ENCODE assay signal across 26 cellular contexts in genomic region chr7:102080003-102080361, GRCh38.
A peak's percentile ranks its signal among the peaks of the same experiment; 100 is the strongest.
DNase-seq lines count a peak whose midpoint lies in the region; ATAC-seq and TF ChIP-seq lines count a peak whose summit lies in the region.
"Had no signal": no experiment of that assay in that cellular context is flagged by ENCODE, and none has a peak within 500 bp of the region (broad histone marks: within the 10 kb centered on the region; RNA-seq: fewer than 3 reads in every experiment).

No MANE protein-coding gene starts in this region.

- H2AFZ ChIP-seq in neural progenitor cell (replicated peaks): no peak overlapping the region

- H3K27me3 Mint-ChIP-seq in neural progenitor cell (ENCODE audit: insufficient read depth, low read depth) (peaks cover 9% of the 10 kb centered on the region), type B pancreatic cell (no peaks in the 10 kb centered on the region)
- no peaks in the 10 kb centered on the region for H3K27me3 Mint-ChIP-seq in activated CD8-positive, alpha-beta T cell treated with anti-CD3 and anti-CD28 coated beads, Interleukin-2, amount 10 ng/mL, durations not matched to agents 7 days and 5 days (ENCODE audit: low read depth)
- H3K27me3 Mint-ChIP-seq: activated CD4-positive, alpha-beta T cell treated with anti-CD3 and anti-CD28 coated beads, Interleukin-2, amount 10 ng/mL, durations not matched to agents 7 days and 5 days; activated naive CD4-positive, alpha-beta T cell treated with anti-CD3 and anti-CD28 coated beads, Interleukin-2, amount 50 U/mL, for 24 hours; CD8-positive, alpha-beta memory T cell; central memory CD8-positive, alpha-beta T cell; naive thymus-derived CD8-positive, alpha-beta T cell had no signal

- H3K27ac Mint-ChIP-seq in neural progenitor cell (peak overlapping the region; percentile 93), type B pancreatic cell (peak overlapping the region; percentile 24)
- no peak overlapping the region for H3K27ac Mint-ChIP-seq in activated CD8-positive, alpha-beta T cell treated with anti-CD3 and anti-CD28 coated beads, Interleukin-2, amount 10 ng/mL, durations not matched to agents 7 days and 5 days
- H3K27ac Mint-ChIP-seq: activated CD4-positive, alpha-beta T cell treated with anti-CD3 and anti-CD28 coated beads, Interleukin-2, amount 10 ng/mL, durations not matched to agents 7 days and 5 days; activated naive CD4-positive, alpha-beta T cell treated with anti-CD3 and anti-CD28 coated beads, Interleukin-2, amount 50 U/mL, for 24 hours; T-helper 2 cell treated with Interferon-gamma antibody and Interleukin-4, amounts not matched to agents 5 μg/mL and 100 μg/mL, for 36 hours had no signal

- peak overlapping the region; percentile 40 for H3K27ac ChIP-seq in cardiac muscle cell
- peak overlapping the region in 53 of 59 donors; percentile 6 to 82 (median 64) for H3K27ac ChIP-seq in dorsolateral prefrontal cortex
- H3K27ac ChIP-seq in neural progenitor cell: peak overlapping the region; percentile 67
- H3K27ac ChIP-seq: 22Rv1, left lung, pancreas, stomach, VCaP had no signal

- H3K36me3 Mint-ChIP-seq in neural progenitor cell (peaks cover 38% of the 10 kb centered on the region), type B pancreatic cell (peaks cover 26% of the 10 kb centered on the region)
- H3K36me3 Mint-ChIP-seq in activated CD8-positive, alpha-beta T cell treated with anti-CD3 and anti-CD28 coated beads, Interleukin-2, amount 10 ng/mL, durations not matched to agents 7 days and 5 days (ENCODE audit: low read depth): no peaks in the 10 kb centered on the region

- H3K79me2 ChIP-seq in neural progenitor cell (ENCODE audit: low read depth): peaks cover 21% of the 10 kb centered on the region

- no peak overlapping the region for H3K9ac ChIP-seq in neural progenitor cell

- CTCF ChIA-PET in activated CD8-positive, alpha-beta T cell treated with anti-CD3 and anti-CD28 coated beads, Interleukin-2, amount 10 ng/mL, durations not matched to agents 7 days and 5 days (lab: Charles Lee): no interaction called here

- H3K4me2 ChIP-seq in neural progenitor cell: peak overlapping the region; percentile 72

- H3K4me3 Mint-ChIP-seq in neural progenitor cell: no peak overlapping the region
- H3K4me3 Mint-ChIP-seq in type B pancreatic cell: no peak overlapping the region
- H3K4me3 Mint-ChIP-seq in activated CD8-positive, alpha-beta T cell treated with anti-CD3 and anti-CD28 coated beads, Interleukin-2, amount 10 ng/mL, durations not matched to agents 7 days and 5 days: no peak overlapping the region
- H3K4me3 Mint-ChIP-seq: activated CD4-positive, alpha-beta T cell treated with anti-CD3 and anti-CD28 coated beads, Interleukin-2, amount 10 ng/mL, durations not matched to agents 7 days and 5 days; activated naive CD4-positive, alpha-beta T cell treated with anti-CD3 and anti-CD28 coated beads, Interleukin-2, amount 50 U/mL, for 24 hours; central memory CD8-positive, alpha-beta T cell; mesothelial cell of epicardium; T-helper 2 cell treated with Interferon-gamma antibody and Interleukin-4, amounts not matched to agents 5 μg/mL and 100 μg/mL, for 36 hours had no signal

- no peaks in the 10 kb centered on the region for H3K9me3 ChIP-seq in cardiac muscle cell (ENCODE audit: low read depth)
- H3K9me3 ChIP-seq in neural progenitor cell (ENCODE audit: low read depth): no peaks in the 10 kb centered on the region
- H3K9me3 ChIP-seq: pancreas, stomach had no signal

- H3K4me1 ChIP-seq in cardiac muscle cell (ENCODE audit: low read depth) (no peaks in the 10 kb centered on the region), neural progenitor cell (peaks cover 23% of the 10 kb centered on the region)
- H3K4me1 ChIP-seq: left lung, pancreas had no signal

- H3K9me3 Mint-ChIP-seq in neural progenitor cell (peaks cover 10% of the 10 kb centered on the region), type B pancreatic cell (peaks cover 4% of the 10 kb centered on the region)
- H3K9me3 Mint-ChIP-seq in activated CD8-positive, alpha-beta T cell treated with anti-CD3 and anti-CD28 coated beads, Interleukin-2, amount 10 ng/mL, durations not matched to agents 7 days and 5 days (ENCODE audit: insufficient read depth): peaks cover under 1% of the 10 kb centered on the region
- H3K9me3 Mint-ChIP-seq: activated naive CD4-positive, alpha-beta T cell treated with anti-CD3 and anti-CD28 coated beads, Interleukin-2, amount 50 U/mL, for 24 hours; central memory CD8-positive, alpha-beta T cell had no signal

- no peaks in the 10 kb centered on the region for H3K27me3 ChIP-seq in cardiac muscle cell
- no peaks in the 10 kb centered on the region for H3K27me3 ChIP-seq in dorsolateral prefrontal cortex
- no peaks in the 10 kb centered on the region for H3K27me3 ChIP-seq in neural progenitor cell
- H3K27me3 ChIP-seq: left lung, pancreas, stomach had no signal

- POLR2A ChIA-PET in activated CD8-positive, alpha-beta T cell treated with anti-CD3 and anti-CD28 coated beads, Interleukin-2, amount 10 ng/mL, durations not matched to agents 7 days and 5 days (lab: Charles Lee): no interaction called here

- H3K4me3 ChIP-seq in cardiac muscle cell (no peak overlapping the region), dorsolateral prefrontal cortex (peak overlapping the region in 56 of 59 donors; percentile 3 to 62 (median 38)), neural progenitor cell (no peak overlapping the region)
- H3K4me3 ChIP-seq: left lung, pancreas, stomach had no signal

- H3F3A ChIP-seq in neural progenitor cell (ENCODE audit: low read depth): peaks cover 25% of the 10 kb centered on the region

- ATAC-seq in Right ventricle myocardium inferior: no peak
- ATAC-seq in activated CD8-positive, alpha-beta T cell treated with anti-CD3 and anti-CD28 coated beads, Interleukin-2, amount 10 ng/mL, durations not matched to agents 7 days and 5 days: no peak
- ATAC-seq: left lung; naive thymus-derived CD8-positive, alpha-beta T cell; pancreas had no signal

- H3K36me3 ChIP-seq in cardiac muscle cell: no peaks in the 10 kb centered on the region
- H3K36me3 ChIP-seq in neural progenitor cell: peaks cover 5% of the 10 kb centered on the region
- H3K36me3 ChIP-seq: pancreas had no signal

- no peak for DNase-seq in cardiac muscle cell (ENCODE audit: low read depth in 1 of 2, low spot score in 1 of 2)
- DNase-seq in Right ventricle myocardium inferior (ENCODE audit: missing footprints): no peak
- DNase-seq in dorsolateral prefrontal cortex: peak in 6 of 10 donors; percentile 34 to 56 (median 48)
- no peak for DNase-seq in neural progenitor cell (ENCODE audit: low spot score)
- DNase-seq in type B pancreatic cell (ENCODE audit: extremely low spot score, unreplicated experiment): no peak
- no peak for DNase-seq in NK-92 treated with Interleukin-12 subunit alpha and Interleukin-12 subunit beta, amount 100 ng/mL, for 24 hours (lab: John Stamatoyannopoulos, UW)
- DNase-seq in activated CD8-positive, alpha-beta T cell treated with anti-CD3 and anti-CD28 coated beads, Interleukin-2, amount 10 ng/mL, durations not matched to agents 7 days and 5 days: no peak
- DNase-seq in stimulated activated CD4-positive, alpha-beta T cell treated with anti-CD3 and anti-CD28 coated beads, Interleukin-15, amount 100 ng/mL, for 24 hours: no peak
- DNase-seq: activated CD4-positive, alpha-beta T cell treated with anti-CD3 and anti-CD28 coated beads, Interleukin-2, amount 10 ng/mL, durations not matched to agents 7 days and 5 days; AML-193; DMS153; effector CD4-positive, alpha-beta T cell; left lung; naive thymus-derived CD8-positive, alpha-beta T cell; NCI-H1694 treated with DMSO at 0.1 percent for 48 hours; NCI-H2171; pancreas; stomach; trophoblast cell had no signal

- peaks cover 34% of the 10 kb centered on the region for H4K20me1 ChIP-seq in neural progenitor cell (ENCODE audit: low read depth)

- intact Hi-C loops in Right ventricle myocardium inferior (cut with DNase I): no loop called here
- intact Hi-C loops in dorsolateral prefrontal cortex (cut with DNase I): no loop called here

- H3K4me1 Mint-ChIP-seq in neural progenitor cell (peaks cover 25% of the 10 kb centered on the region), type B pancreatic cell (ENCODE audit: unreplicated experiment) (peaks cover 24% of the 10 kb centered on the region)
- H3K4me1 Mint-ChIP-seq in activated CD8-positive, alpha-beta T cell treated with anti-CD3 and anti-CD28 coated beads, Interleukin-2, amount 10 ng/mL, durations not matched to agents 7 days and 5 days (ENCODE audit: low read depth): peaks cover 7% of the 10 kb centered on the region
- H3K4me1 Mint-ChIP-seq: activated naive CD4-positive, alpha-beta T cell treated with anti-CD3 and anti-CD28 coated beads, Interleukin-2, amount 50 U/mL, for 24 hours had no signal

- TF ChIP-seq CTCF in cardiac muscle cell (IDR thresholded peaks at IDR 0.05; ENCODE audit: low read depth, low read length) (no peak), dorsolateral prefrontal cortex (IDR thresholded peaks at IDR 0.05 in 54 of 56, conservative IDR thresholded peaks at IDR 0.05 in 2 of 56; ENCODE audit: low read depth in 1 of 56, partially characterized antibody in 56 of 56) (no peak), neural progenitor cell (IDR thresholded peaks at IDR 0.05) (no peak), type B pancreatic cell (conservative IDR thresholded peaks at IDR 0.05) (no peak)

Comparison
In these comparisons a context has a peak if more than half of its experiments do, and no peak if none do; other contexts are left out.
1. DNase-seq: peak in dorsolateral prefrontal cortex (6 of 10); none in cardiac muscle cell (0 of 2), Right ventricle myocardium inferior (single experiment), neural progenitor cell (single experiment), type B pancreatic cell (single experiment), NK-92 treated with Interleukin-12 subunit alpha and Interleukin-12 subunit beta, amount 100 ng/mL, for 24 hours (single experiment), activated CD8-positive, alpha-beta T cell treated with anti-CD3 and anti-CD28 coated beads, Interleukin-2, amount 10 ng/mL, durations not matched to agents 7 days and 5 days (single experiment) and stimulated activated CD4-positive, alpha-beta T cell treated with anti-CD3 and anti-CD28 coated beads, Interleukin-15, amount 100 ng/mL, for 24 hours (single experiment).
2. H3K4me3 ChIP-seq: peak in dorsolateral prefrontal cortex (56 of 59); none in cardiac muscle cell (single experiment) and neural progenitor cell (single experiment).
3. Peak in every context shown above with its lines, with median percentiles within 50 percentile points of each other: H3K27ac ChIP-seq.